In the genomic region with DNA sequence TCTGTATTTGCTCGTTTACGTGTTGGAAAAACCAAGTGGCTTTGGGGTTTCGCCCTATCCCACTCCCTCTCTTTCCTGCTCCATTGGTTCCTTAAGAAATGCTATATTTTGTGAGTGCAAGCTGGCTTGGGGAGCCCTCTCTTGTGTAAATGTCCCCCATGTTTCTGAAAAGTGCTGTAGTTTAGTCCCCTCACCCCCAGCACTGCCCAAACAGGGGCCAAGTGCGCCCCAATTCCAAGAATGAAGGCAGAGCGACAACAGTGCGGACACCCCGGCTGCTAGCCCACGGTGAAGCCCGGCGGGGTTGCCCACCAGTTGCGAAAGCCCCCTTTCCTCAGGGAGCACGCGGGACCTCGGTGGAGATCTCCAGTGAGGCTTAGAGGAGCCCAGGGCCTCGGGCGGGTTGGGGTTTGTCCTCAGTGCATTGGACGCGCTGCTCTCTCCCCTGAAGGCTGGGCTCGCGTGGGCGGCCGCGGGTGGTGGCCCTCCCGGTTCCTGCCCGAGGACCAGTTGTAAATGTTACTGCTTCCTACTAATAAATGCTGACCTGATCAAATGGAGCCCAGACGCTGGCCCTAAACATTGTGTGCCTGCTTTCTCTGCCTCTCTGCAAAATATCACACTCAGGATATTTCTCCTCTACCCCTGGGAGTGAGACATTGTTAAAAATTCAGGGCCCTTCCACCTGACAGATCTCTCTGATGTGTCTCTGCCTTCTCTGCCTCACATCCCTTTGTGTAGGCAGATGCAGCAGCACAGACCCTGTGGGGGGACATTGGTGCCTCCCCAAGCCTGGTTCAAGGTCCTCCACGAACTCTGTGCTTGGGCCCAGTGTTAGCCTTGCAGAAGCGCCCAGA, we compare ENCODE assay signal across 1 cellular context.
TF ChIP-seq lines count a peak whose summit lies in the region.

No MANE protein-coding gene starts in this region.

TF ChIP-seq in A549, 52 proteins besides CTCF, POLR2A, EP300 and RAD21:
- no peak for TF ChIP-seq ZNF302 (CRISPR knock-in tag; IDR thresholded peaks at IDR 0.05)
- TF ChIP-seq MAFK (IDR thresholded peaks at IDR 0.05; ENCODE audit: partially characterized antibody): peak; percentile 4
